In the genomic region with DNA sequence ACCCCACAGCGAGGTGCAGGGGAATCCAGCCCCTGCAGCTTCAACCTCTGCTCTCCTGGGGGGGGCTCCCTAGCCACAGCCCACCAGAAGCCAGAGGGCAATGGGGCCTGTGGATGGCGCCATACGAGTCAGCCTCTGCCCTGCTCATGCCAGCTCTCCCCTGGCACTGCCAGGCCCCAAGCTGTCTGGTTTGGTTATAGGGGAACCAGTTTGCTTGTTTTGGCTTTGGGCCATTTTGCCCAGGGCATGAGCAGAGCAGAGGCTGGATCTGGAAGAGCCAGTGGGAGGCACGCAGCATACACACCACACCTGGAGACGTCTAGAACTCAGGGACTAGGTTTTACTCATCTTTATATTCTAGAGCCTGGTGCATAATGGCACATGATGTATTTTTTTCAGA, we compare ENCODE assay signal across 10 cellular contexts.
DNase-seq lines count a peak whose midpoint lies in the region; ATAC-seq and TF ChIP-seq lines count a peak whose summit lies in the region.
"Had no signal": no experiment of that assay in that cellular context is flagged by ENCODE, and none has a peak within 500 bp of the region (broad histone marks: within the 10 kb centered on the region; RNA-seq: fewer than 3 reads in every experiment).

No MANE protein-coding gene starts in this region.

- ATAC-seq in GM21367 (IDR thresholded peaks at IDR 0.05; ENCODE audit: unreplicated experiment): no peak
- ATAC-seq in activated T-cell treated with anti-CD3 and anti-CD28 coated beads, Interleukin-2, amount 50 U/mL, for 72 hours (replicated peaks in 1 of 2): no peak
- ATAC-seq in HG02798 (IDR thresholded peaks at IDR 0.05; ENCODE audit: poor library complexity, unreplicated experiment): no peak

- H3K27me3 Mint-ChIP-seq in Calu3 (ENCODE audit: unreplicated experiment): no peaks in the 10 kb centered on the region
- H3K27me3 Mint-ChIP-seq in activated CD4-positive, alpha-beta T cell treated with anti-CD3 and anti-CD28 coated beads, Interleukin-2, amount 10 ng/mL, durations not matched to agents 24 days and 14 days: peaks cover 15% of the 10 kb centered on the region
- H3K27me3 Mint-ChIP-seq in activated T-cell treated with anti-CD3 and anti-CD28 coated beads, Interleukin-2, amount 50 U/mL, for 72 hours (ENCODE audit: low read depth): peaks cover 19% of the 10 kb centered on the region
- H3K27me3 Mint-ChIP-seq: CD4-positive, CD25-positive, alpha-beta regulatory T cell had no signal

- CTCF ChIA-PET in Calu3 (lab: Charles Lee): interaction anchor here (1.2 kb wide), 1 partner anchor 12 kb away, joined by 3 read pairs; no protein-coding TSS in a partner anchor

- no peak for TF ChIP-seq CTCF in Calu3 (IDR thresholded peaks at IDR 0.05; ENCODE audit: unreplicated experiment)

- no peaks in the 10 kb centered on the region for H3K27me3 ChIP-seq in MG63

- peaks cover 7% of the 10 kb centered on the region for H3K9me3 Mint-ChIP-seq in Calu3 (ENCODE audit: low read depth, unreplicated experiment)
- peaks cover 15% of the 10 kb centered on the region for H3K9me3 Mint-ChIP-seq in activated CD4-positive, alpha-beta T cell treated with anti-CD3 and anti-CD28 coated beads, Interleukin-2, amount 10 ng/mL, durations not matched to agents 24 days and 14 days
- peaks cover 7 to 11% of the 10 kb centered on the region in 2 donors for H3K9me3 Mint-ChIP-seq in activated T-cell treated with anti-CD3 and anti-CD28 coated beads, Interleukin-2, amount 50 U/mL, for 72 hours

- no peak overlapping the region for H3K4me3 ChIP-seq in MG63

- H3K27ac ChIP-seq in cingulate gyrus (ENCODE audit: low read depth, low read length): peak overlapping the region; percentile 100

- peaks cover 24% of the 10 kb centered on the region for H3K36me3 Mint-ChIP-seq in Calu3 (ENCODE audit: insufficient read depth, unreplicated experiment)
- H3K36me3 Mint-ChIP-seq in activated CD4-positive, alpha-beta T cell treated with anti-CD3 and anti-CD28 coated beads, Interleukin-2, amount 10 ng/mL, durations not matched to agents 24 days and 14 days (ENCODE audit: low read depth): peaks cover 2% of the 10 kb centered on the region
- peaks cover 4 to 6% of the 10 kb centered on the region in 2 donors for H3K36me3 Mint-ChIP-seq in activated T-cell treated with anti-CD3 and anti-CD28 coated beads, Interleukin-2, amount 50 U/mL, for 72 hours (ENCODE audit: insufficient read depth in 2 of 2)

- H3K4me3 Mint-ChIP-seq in Calu3 (ENCODE audit: low read depth, unreplicated experiment): peak overlapping the region; percentile 11
- no peak overlapping the region for H3K4me3 Mint-ChIP-seq in activated CD4-positive, alpha-beta T cell treated with anti-CD3 and anti-CD28 coated beads, Interleukin-2, amount 10 ng/mL, durations not matched to agents 24 days and 14 days
- peak overlapping the region in 1 of 2 donors; percentile 12 for H3K4me3 Mint-ChIP-seq in activated T-cell treated with anti-CD3 and anti-CD28 coated beads, Interleukin-2, amount 50 U/mL, for 72 hours

- peaks cover 66% of the 10 kb centered on the region for H3K4me1 Mint-ChIP-seq in Calu3 (ENCODE audit: low read depth, unreplicated experiment)
- peaks cover 13% of the 10 kb centered on the region for H3K4me1 Mint-ChIP-seq in activated CD4-positive, alpha-beta T cell treated with anti-CD3 and anti-CD28 coated beads, Interleukin-2, amount 10 ng/mL, durations not matched to agents 24 days and 14 days
- peaks cover 16% of the 10 kb centered on the region for H3K4me1 Mint-ChIP-seq in activated T-cell treated with anti-CD3 and anti-CD28 coated beads, Interleukin-2, amount 50 U/mL, for 72 hours (ENCODE audit: low read depth)

- H3K9me3 ChIP-seq in MG63: peaks cover 2% of the 10 kb centered on the region; the same call in 1 of the 2 replicates

- H3K27ac Mint-ChIP-seq in Calu3 (ENCODE audit: unreplicated experiment): peak overlapping the region; percentile 88
- no peak overlapping the region for H3K27ac Mint-ChIP-seq in activated CD4-positive, alpha-beta T cell treated with anti-CD3 and anti-CD28 coated beads, Interleukin-2, amount 10 ng/mL, durations not matched to agents 24 days and 14 days
- H3K27ac Mint-ChIP-seq in activated T-cell treated with anti-CD3 and anti-CD28 coated beads, Interleukin-2, amount 50 U/mL, for 72 hours: no peak overlapping the region

- no TSS peak for BruUV-seq in Calu3 (replicated peaks; lab: Mats Ljungman, UMichigan)

- intact Hi-C loops in Calu3 (cut with micrococcal nuclease; ENCODE audit: unreplicated experiment): no loop called here
- intact Hi-C loops in activated CD4-positive, alpha-beta T cell treated with anti-CD3 and anti-CD28 coated beads, Interleukin-2, amount 10 ng/mL, durations not matched to agents 24 days and 14 days (cut with micrococcal nuclease): no loop called here

- no peaks in the 10 kb centered on the region for H3K36me3 ChIP-seq in MG63

- peak; percentile 85 for DNase-seq in Calu3
- DNase-seq in MG63: peak; percentile 59
- peak; percentile 53 for DNase-seq in midbrain (lab: John Stamatoyannopoulos, UW)
- DNase-seq in activated CD4-positive, alpha-beta T cell treated with anti-CD3 and anti-CD28 coated beads, Interleukin-2, amount 10 ng/mL, durations not matched to agents 24 days and 14 days: no peak
- no peak for DNase-seq in activated T-cell treated with anti-CD3 and anti-CD28 coated beads, Interleukin-2, amount 50 U/mL, for 72 hours
- DNase-seq: CD4-positive, CD25-positive, alpha-beta regulatory T cell; H7 had no signal

Comparison
In these comparisons a context has a peak if more than half of its experiments do, and no peak if none do; other contexts are left out.
1. DNase-seq: peak in Calu3 (single experiment), MG63 (single experiment) and midbrain (single experiment); none in activated CD4-positive, alpha-beta T cell treated with anti-CD3 and anti-CD28 coated beads, Interleukin-2, amount 10 ng/mL, durations not matched to agents 24 days and 14 days (single experiment) and activated T-cell treated with anti-CD3 and anti-CD28 coated beads, Interleukin-2, amount 50 U/mL, for 72 hours (0 of 2).